Comparison of ENCODE assay signal across 23 cellular contexts in the genomic region with DNA sequence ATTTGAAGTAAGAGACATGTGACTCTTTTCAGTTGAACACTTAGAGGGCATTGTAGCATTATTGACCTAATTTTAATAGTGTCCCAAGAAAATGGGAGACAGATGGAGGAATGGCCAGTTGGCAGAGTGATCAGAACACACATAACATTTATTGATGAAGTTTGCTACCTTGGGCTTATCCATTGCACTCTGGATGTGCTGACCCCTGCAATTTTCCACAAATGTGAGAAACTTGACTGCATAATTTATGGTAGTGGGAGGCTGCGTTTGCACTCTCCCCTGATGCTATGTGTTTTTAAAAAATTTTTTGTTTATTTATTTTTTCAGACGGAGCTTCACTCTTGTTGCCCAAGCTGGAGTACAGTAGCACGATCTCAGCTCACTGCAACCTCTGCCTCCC.
DNase-seq lines count a peak whose midpoint lies in the region; ATAC-seq and TF ChIP-seq lines count a peak whose summit lies in the region.
"Had no signal": no experiment of that assay in that cellular context is flagged by ENCODE, and none has a peak within 500 bp of the region (broad histone marks: within the 10 kb centered on the region; RNA-seq: fewer than 3 reads in every experiment).

No MANE protein-coding gene starts in this region.

- H3K9me3 ChIP-seq in neutrophil (no peaks in the 10 kb centered on the region), OCI-LY7 (ENCODE audit: low read length) (no peaks in the 10 kb centered on the region)
- H3K9me3 ChIP-seq: A549, BE2C had no signal

- no peak overlapping the region for H3K4me3 Mint-ChIP-seq in natural killer cell
- H3K4me3 Mint-ChIP-seq in natural killer cell treated with Interleukin-12 subunit alpha and Interleukin-12 subunit beta and Interleukin-15 and Interleukin-18, amount 100 ng/mL, for 72 hours = no peak overlapping the region
- H3K4me3 Mint-ChIP-seq in memory B cell = no peak overlapping the region
- H3K4me3 Mint-ChIP-seq: CD14-positive monocyte; CD4-positive, alpha-beta T cell; CD8-positive, alpha-beta memory T cell had no signal

- H3K36me3 Mint-ChIP-seq in natural killer cell = no peaks in the 10 kb centered on the region
- peaks cover 10% of the 10 kb centered on the region for H3K36me3 Mint-ChIP-seq in natural killer cell treated with Interleukin-12 subunit alpha and Interleukin-12 subunit beta and Interleukin-15 and Interleukin-18, amount 100 ng/mL, for 72 hours
- peaks cover 14% of the 10 kb centered on the region for H3K36me3 Mint-ChIP-seq in memory B cell

- no peaks in the 10 kb centered on the region for H3K9me3 Mint-ChIP-seq in natural killer cell
- H3K9me3 Mint-ChIP-seq in natural killer cell treated with Interleukin-12 subunit alpha and Interleukin-12 subunit beta and Interleukin-15 and Interleukin-18, amount 100 ng/mL, for 72 hours = no peaks in the 10 kb centered on the region
- H3K9me3 Mint-ChIP-seq in memory B cell = no peaks in the 10 kb centered on the region
- H3K9me3 Mint-ChIP-seq: CD14-positive monocyte; CD4-positive, alpha-beta T cell; CD8-positive, alpha-beta memory T cell had no signal

- H3K4me2 ChIP-seq in OCI-LY7 (ENCODE audit: low read length) = no peak overlapping the region
- H3K4me2 ChIP-seq: A549; BLaER1 treated with 17β-estradiol and CSF1 and Interleukin-3, amounts not matched to agents 10 nM and 100 nM had no signal

- H3K4me1 ChIP-seq in neutrophil (ENCODE audit: control insufficient read depth in 1 of 2, insufficient read depth in 1 of 2, low read depth in 1 of 2, low read length in 1 of 2) = peaks cover 33 to 51% of the 10 kb centered on the region in 2 experiments
- no peaks in the 10 kb centered on the region for H3K4me1 ChIP-seq in OCI-LY7 (ENCODE audit: insufficient read depth, low read length, poor library complexity, severe bottlenecking)
- H3K4me1 ChIP-seq: BE2C had no signal

- no peak for TF ChIP-seq CTCF in natural killer cell (IDR thresholded peaks at IDR 0.05)
- TF ChIP-seq CTCF in neutrophil (IDR thresholded peaks at IDR 0.05) = no peak
- no peak for TF ChIP-seq CTCF in OCI-LY7 (conservative IDR thresholded peaks at IDR 0.05; ENCODE audit: low read length)

- H3K27ac ChIP-seq in neutrophil = peak overlapping the region; percentile 65
- H3K27ac ChIP-seq in OCI-LY7 (ENCODE audit: low read depth, low read length, poor library complexity, severe bottlenecking) = no peak overlapping the region
- H3K27ac ChIP-seq: A549; BLaER1 treated with 17β-estradiol and CSF1 and Interleukin-3, amounts not matched to agents 10 nM and 100 nM; GM23248 had no signal

- POLR2A ChIA-PET in OCI-LY7 (lab: Charles Lee) = interaction anchor here (0.6 kb wide), 1 partner anchor 104 kb away, joined by 3 read pairs; no protein-coding TSS in a partner anchor

- intact Hi-C loops in natural killer cell (cut with micrococcal nuclease) (no loop called here), OCI-LY7 (cut with micrococcal nuclease; ENCODE audit: unreplicated experiment) (no loop called here)

- CTCF ChIA-PET in OCI-LY7 (lab: Charles Lee; ENCODE audit: unreplicated experiment) = no interaction called here

- DNase-seq in natural killer cell (no peak), memory B cell (ENCODE audit: low spot score in 2 of 2) (no peak), OCI-LY7 (ENCODE audit: low spot score) (no peak), NCI-H510A (lab: John Stamatoyannopoulos, UW) (no peak)
- DNase-seq in natural killer cell treated with Interleukin-12 subunit alpha and Interleukin-12 subunit beta and Interleukin-15 and Interleukin-18, amount 100 ng/mL, for 72 hours (ENCODE audit: low spot score) = no peak
- DNase-seq: 8988T; ACHN; AML-193; BE2C; CD4-positive, alpha-beta T cell; CD8-positive, alpha-beta memory T cell; DMS 273 treated with DMSO at 0.1 percent for 48 hours; DMS79; EL; GDM1; GM23248; H7; HCEC 1CT had no signal

- H3K36me3 ChIP-seq in neutrophil = peaks cover 5% of the 10 kb centered on the region
- H3K36me3 ChIP-seq in OCI-LY7 (ENCODE audit: insufficient read depth, low read length) = no peaks in the 10 kb centered on the region
- H3K36me3 ChIP-seq: BE2C had no signal

- H2AFZ ChIP-seq in OCI-LY7 (ENCODE audit: low read length) = no peak overlapping the region
- H2AFZ ChIP-seq: GM23248 had no signal

- H3K27ac Mint-ChIP-seq in natural killer cell (peak overlapping the region; percentile 16 to 57), memory B cell (peak overlapping the region; percentile 66)
- peak overlapping the region in 1 of 2 donors; percentile 4 for H3K27ac Mint-ChIP-seq in natural killer cell treated with Interleukin-12 subunit alpha and Interleukin-12 subunit beta and Interleukin-15 and Interleukin-18, amount 100 ng/mL, for 72 hours
- H3K27ac Mint-ChIP-seq: CD14-positive monocyte; CD4-positive, alpha-beta T cell had no signal

- peaks cover 9% of the 10 kb centered on the region for H4K20me1 ChIP-seq in OCI-LY7 (ENCODE audit: insufficient read depth, low read length)

- ATAC-seq in natural killer cell (no peak), memory B cell (ENCODE audit: low read depth) (no peak)
- ATAC-seq in natural killer cell treated with Interleukin-12 subunit alpha and Interleukin-12 subunit beta and Interleukin-15 and Interleukin-18, amount 100 ng/mL, for 72 hours = no peak
- ATAC-seq: A549, GM12878 had no signal

- no TSS peak for BruUV-seq in OCI-LY7 (replicated peaks; lab: Mats Ljungman, UMichigan)

- H3K4me1 Mint-ChIP-seq in natural killer cell (peaks cover 62 to 69% of the 10 kb centered on the region in 2 donors), memory B cell (peaks cover 34% of the 10 kb centered on the region)
- peaks cover 49 to 62% of the 10 kb centered on the region in 2 donors for H3K4me1 Mint-ChIP-seq in natural killer cell treated with Interleukin-12 subunit alpha and Interleukin-12 subunit beta and Interleukin-15 and Interleukin-18, amount 100 ng/mL, for 72 hours (ENCODE audit: low read depth in 2 of 2)

- H3K4me3 ChIP-seq in neutrophil (ENCODE audit: low read depth in 1 of 2, low read length in 1 of 2) = no peak overlapping the region
- no peak overlapping the region for H3K4me3 ChIP-seq in OCI-LY7 (ENCODE audit: low read depth, low read length, poor library complexity, severe bottlenecking)
- H3K4me3 ChIP-seq: A549; BLaER1 treated with 17β-estradiol and CSF1 and Interleukin-3, amounts not matched to agents 10 nM and 100 nM; GM12878; GM23248 had no signal

- H3K9me2 ChIP-seq in OCI-LY7 (ENCODE audit: insufficient read depth, low read length) = no peaks in the 10 kb centered on the region

- no peaks in the 10 kb centered on the region for H3K79me2 ChIP-seq in OCI-LY7 (ENCODE audit: insufficient read depth, low read depth, low read length)

- H3K27me3 ChIP-seq in neutrophil = no peaks in the 10 kb centered on the region
- H3K27me3 ChIP-seq: BE2C; BLaER1 treated with 17β-estradiol and CSF1 and Interleukin-3, amounts not matched to agents 10 nM and 100 nM had no signal

- H3K27me3 Mint-ChIP-seq in natural killer cell (ENCODE audit: low read depth in 2 of 2) = no peaks in the 10 kb centered on the region
- H3K27me3 Mint-ChIP-seq in natural killer cell treated with Interleukin-12 subunit alpha and Interleukin-12 subunit beta and Interleukin-15 and Interleukin-18, amount 100 ng/mL, for 72 hours = no peaks in the 10 kb centered on the region
- H3K27me3 Mint-ChIP-seq in memory B cell = no peaks in the 10 kb centered on the region
- H3K27me3 Mint-ChIP-seq: CD4-positive, alpha-beta T cell; CD8-positive, alpha-beta memory T cell had no signal
